32 cellular contexts compared by ENCODE assay signal in the genomic region with DNA sequence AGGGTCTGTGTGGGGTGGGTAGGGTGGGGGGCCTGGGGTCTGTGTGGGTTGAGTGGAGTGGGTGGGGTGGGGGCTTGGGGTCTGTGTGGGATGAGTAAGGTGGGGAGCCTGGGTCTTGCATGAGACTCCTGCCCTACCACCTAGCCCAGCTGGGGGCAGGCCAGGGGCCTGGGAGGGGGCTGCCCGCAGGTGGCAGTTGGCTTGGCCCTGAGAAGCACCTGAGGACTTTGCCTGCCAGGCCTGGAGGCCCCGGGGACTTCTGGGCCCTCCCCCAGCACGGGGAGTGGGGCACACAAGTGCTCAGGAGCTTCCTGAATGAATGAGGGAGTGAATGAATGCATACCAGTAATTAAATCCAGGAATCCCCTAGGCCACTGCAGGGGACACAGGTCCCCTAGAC. TPM values are rescaled to one million over a fixed set of nuclear protein-coding genes. Genes with fewer than 3 reads are reported as not detected.
"Had no signal": no experiment of that assay in that cellular context is flagged by ENCODE, and none has a peak within 500 bp of the region (broad histone marks: within the 10 kb centered on the region; RNA-seq: fewer than 3 reads in every experiment).

No MANE protein-coding gene starts in this region.

- H3K4me3 ChIP-seq: ascending aorta, cardiac muscle cell had no signal

- H3K27me3 ChIP-seq: ascending aorta had no signal

- FAIRE-seq: bronchial epithelial cell had no signal

- H3K9me3 ChIP-seq: ascending aorta had no signal

- H3K36me3 ChIP-seq: ascending aorta, cardiac muscle cell, WERI-Rb-1 had no signal

- ATAC-seq: activated CD4-positive, alpha-beta T cell treated with anti-CD3 and anti-CD28 coated beads for 36 hours; activated CD4-positive, CD25-positive, alpha-beta regulatory T cell treated with anti-CD3 and anti-CD28 coated beads, Interleukin-2, amount 50 U/mL, for 24 hours; activated CD8-positive, alpha-beta memory T cell treated with anti-CD3 and anti-CD28 coated beads, Interleukin-2, amount 10 ng/mL, durations not matched to agents 7 days and 5 days; activated CD8-positive, alpha-beta T cell treated with anti-CD3 and anti-CD28 coated beads, Interleukin-2, amount 10 ng/mL, durations not matched to agents 7 days and 5 days; activated naive CD8-positive, alpha-beta T cell treated with anti-CD3 and anti-CD28 coated beads, Interleukin-2, amount 50 U/mL, for 24 hours; WTC11 had no signal

- H3K27ac ChIP-seq: ascending aorta, cardiac muscle cell, WERI-Rb-1 had no signal

- DNase-seq: activated CD4-positive, alpha-beta memory T cell treated with anti-CD3 and anti-CD28 coated beads, Interleukin-2, amount 10 ng/mL, durations not matched to agents 7 days and 5 days; activated CD4-positive, alpha-beta T cell treated with anti-CD3 and anti-CD28 coated beads for 1 hour; activated CD4-positive, alpha-beta T cell treated with anti-CD3 and anti-CD28 coated beads for 36 hours; activated CD4-positive, alpha-beta T cell treated with anti-CD3 and anti-CD28 coated beads for 48 hours; activated CD4-positive, alpha-beta T cell treated with anti-CD3 and anti-CD28 coated beads, Interleukin-2, amount 10 ng/mL, durations not matched to agents 7 days and 5 days; activated CD4-positive, alpha-beta T cell treated with anti-CD3 and anti-CD28 coated beads, Interleukin-2, amount 50 U/mL, for 48 hours; activated CD4-positive, CD25-positive, alpha-beta regulatory T cell; activated CD8-positive, alpha-beta memory T cell treated with anti-CD3 and anti-CD28 coated beads for 24 hours; activated CD8-positive, alpha-beta memory T cell treated with anti-CD3 and anti-CD28 coated beads, Interleukin-2, amount 10 ng/mL, durations not matched to agents 7 days and 5 days; activated CD8-positive, alpha-beta memory T cell treated with anti-CD3 and anti-CD28 coated beads, Interleukin-2, amount 50 U/mL, for 48 hours; activated CD8-positive, alpha-beta T cell treated with anti-CD3 and anti-CD28 coated beads, Interleukin-2, amount 10 ng/mL, durations not matched to agents 7 days and 5 days; activated effector memory CD4-positive, alpha-beta T cell treated with Interleukin-2 at 50 U/mL for 16 hours; activated gamma-delta T cell; activated naive CD4-positive, alpha-beta T cell treated with anti-CD3 and anti-CD28 coated beads, Interleukin-2, amount 10 ng/mL, durations not matched to agents 7 days and 5 days; activated naive CD4-positive, alpha-beta T cell treated with Interleukin-2 at 50 U/mL for 16 hours; activated naive CD8-positive, alpha-beta T cell treated with anti-CD3 and anti-CD28 coated beads, Interleukin-2, amount 10 ng/mL, durations not matched to agents 7 days and 5 days; activated naive CD8-positive, alpha-beta T cell treated with anti-CD3 and anti-CD28 coated beads, Interleukin-2, amount 50 U/mL, for 24 hours; activated T-cell treated with anti-CD3 and anti-CD28 coated beads, Interleukin-2, amount 50 U/mL, for 24 hours; activated T-cell treated with anti-CD3 and anti-CD28 coated beads, Interleukin-2, amount 50 U/mL, for 48 hours; amygdala; anterior cingulate cortex; caudate nucleus; cerebellar nuclear complex; T-helper 1 cell; T-helper 2 cell; T-helper 9 cell; WERI-Rb-1 had no signal

- H3K4me1 ChIP-seq: ascending aorta had no signal

RNA-seq across cellular contexts. Expression of a gene that starts 6.6 kb away (rescaled TPM):
- total RNA-seq: ascending aorta had no signal
